ENCODE assay signal across 24 cellular contexts in genomic region chr1:168529533-168529932, GRCh38. TPM values are rescaled to one million over a fixed set of nuclear protein-coding genes. Genes with fewer than 3 reads are reported as not detected.
"Had no signal": no experiment of that assay in that cellular context is flagged by ENCODE, and none has a peak within 500 bp of the region (broad histone marks: within the 10 kb centered on the region; RNA-seq: fewer than 3 reads in every experiment).

No MANE protein-coding gene starts in this region.

- FAIRE-seq: urothelium cell line had no signal

- H3K27me3 ChIP-seq: gastrocnemius medialis, neural progenitor cell, tibial artery had no signal

- H2AFZ ChIP-seq: neural progenitor cell had no signal

- H3K4me1 ChIP-seq: gastrocnemius medialis, neural progenitor cell, tibial artery had no signal

- H3K36me3 ChIP-seq: gastrocnemius medialis, neural progenitor cell, tibial artery had no signal

- DNase-seq: activated B cell treated with CpG ODN at 0.5 μM for 24 hours; activated CD4-positive, alpha-beta memory T cell treated with anti-CD3 and anti-CD28 coated beads, Interleukin-2, amount 10 ng/mL, durations not matched to agents 7 days and 5 days; activated CD4-positive, alpha-beta T cell treated with anti-CD3 and anti-CD28 coated beads for 4 hours; activated CD8-positive, alpha-beta memory T cell treated with anti-CD3 and anti-CD28 coated beads, Interleukin-2, amount 10 ng/mL, durations not matched to agents 7 days and 5 days; activated naive CD4-positive, alpha-beta T cell; anterior cingulate cortex; caudate nucleus; endodermal cell; erythroblast; gastrocnemius medialis; head of caudate nucleus; left ventricle myocardium superior; mesenchymal stem cell; mucosa of descending colon; naive B cell; stimulated activated naive CD8-positive, alpha-beta T cell treated with anti-CD3 and anti-CD28 coated beads, Interleukin-15, Interleukin-2, amounts not matched to agents 100 U/mL and 50 U/mL, for 24 hours; substantia nigra; tibial artery had no signal

- H3K4me2 ChIP-seq: neural progenitor cell had no signal

- H3K27ac ChIP-seq: gastrocnemius medialis, neural progenitor cell, tibial artery had no signal

- H3K9me3 ChIP-seq: gastrocnemius medialis, mucosa of descending colon, tibial artery had no signal

- H3K9ac ChIP-seq: neural progenitor cell had no signal

- H3K4me3 ChIP-seq: gastrocnemius medialis, mucosa of descending colon, neural progenitor cell, tibial artery had no signal

RNA-seq across cellular contexts. Expression of gene XCL2, which starts 14.3 kb away (rescaled TPM):
- total RNA-seq: activated B cell treated with CpG ODN at 0.5 μM for 24 hours; activated CD4-positive, alpha-beta memory T cell treated with anti-CD3 and anti-CD28 coated beads, Interleukin-2, amount 10 ng/mL, durations not matched to agents 7 days and 5 days; endodermal cell; kidney epithelial cell; left ventricle myocardium superior; osteoblast; progenitor cell of endocrine pancreas; skeletal muscle tissue had no signal

RNA-seq across cellular contexts. Expression of gene XCL1, which starts 46.9 kb away (rescaled TPM):
- total RNA-seq: activated B cell treated with CpG ODN at 0.5 μM for 24 hours, gastrocnemius medialis, kidney epithelial cell, osteoblast, skeletal muscle tissue had no signal
